32 cellular contexts compared by ENCODE assay signal in genomic region chr13:111547726-111548273, GRCh38.
"Had no signal": no experiment of that assay in that cellular context is flagged by ENCODE, and none has a peak within 500 bp of the region (broad histone marks: within the 10 kb centered on the region; RNA-seq: fewer than 3 reads in every experiment).

No MANE protein-coding gene starts in this region.

- H3K27me3 ChIP-seq: ascending aorta, Peyer's patch had no signal

- H3K36me3 ChIP-seq: ascending aorta, cardiac muscle cell, Peyer's patch, SJSA1 had no signal

- H3K9ac ChIP-seq: KMS-11, SK-N-SH had no signal

- H3K9me3 Mint-ChIP-seq: activated naive CD4-positive, alpha-beta T cell treated with anti-CD3 and anti-CD28 coated beads, Interleukin-2, amount 50 U/mL, for 24 hours had no signal

- H3K36me3 Mint-ChIP-seq: activated naive CD4-positive, alpha-beta T cell treated with anti-CD3 and anti-CD28 coated beads, Interleukin-2, amount 50 U/mL, for 24 hours; activated naive CD8-positive, alpha-beta T cell treated with anti-CD3 and anti-CD28 coated beads, Interleukin-2, amount 10 ng/mL, durations not matched to agents 7 days and 5 days had no signal

- H3K27ac ChIP-seq: ascending aorta, cardiac muscle cell, KMS-11, Peyer's patch, SJSA1 had no signal

- H3K27me3 Mint-ChIP-seq: activated CD4-positive, alpha-beta T cell treated with anti-CD3 and anti-CD28 coated beads, Interleukin-2, amount 10 ng/mL, durations not matched to agents 24 days and 14 days; activated naive CD8-positive, alpha-beta T cell treated with anti-CD3 and anti-CD28 coated beads, Interleukin-2, amount 10 ng/mL, durations not matched to agents 7 days and 5 days; activated T-cell treated with anti-CD3 and anti-CD28 coated beads, Interleukin-2, amount 50 U/mL, for 24 hours had no signal

- H3K4me1 Mint-ChIP-seq: activated CD4-positive, alpha-beta T cell treated with anti-CD3 and anti-CD28 coated beads, Interleukin-2, amount 10 ng/mL, durations not matched to agents 24 days and 14 days; activated naive CD4-positive, alpha-beta T cell treated with anti-CD3 and anti-CD28 coated beads, Interleukin-2, amount 50 U/mL, for 24 hours; activated naive CD8-positive, alpha-beta T cell treated with anti-CD3 and anti-CD28 coated beads, Interleukin-2, amount 10 ng/mL, durations not matched to agents 7 days and 5 days had no signal

- H3K4me1 ChIP-seq: ascending aorta, Peyer's patch, SJSA1 had no signal

- H3K4me3 Mint-ChIP-seq: activated CD4-positive, alpha-beta T cell treated with anti-CD3 and anti-CD28 coated beads, Interleukin-2, amount 10 ng/mL, durations not matched to agents 24 days and 14 days; activated CD8-positive, alpha-beta T cell treated with anti-CD3 and anti-CD28 coated beads, Interleukin-2, amount 10 ng/mL, durations not matched to agents 7 days and 5 days; activated naive CD4-positive, alpha-beta T cell treated with anti-CD3 and anti-CD28 coated beads, Interleukin-2, amount 50 U/mL, for 24 hours; activated naive CD8-positive, alpha-beta T cell treated with anti-CD3 and anti-CD28 coated beads, Interleukin-2, amount 10 ng/mL, durations not matched to agents 7 days and 5 days; activated T-cell treated with anti-CD3 and anti-CD28 coated beads, Interleukin-2, amount 50 U/mL, for 24 hours; T-helper 1 cell treated with Interleukin-12 subunit alpha and Interleukin-12 subunit beta and Interleukin-4 antibody, amounts not matched to agents 30 μg/mL and 1 μg/mL, for 36 hours; T-helper 2 cell treated with Interferon-gamma antibody and Interleukin-4, amounts not matched to agents 5 μg/mL and 100 μg/mL, for 36 hours had no signal

- H3K9me3 ChIP-seq: ascending aorta, Peyer's patch, SK-N-SH had no signal

- H3K4me2 ChIP-seq: KMS-11, SK-N-SH had no signal

- DNase-seq: activated CD4-positive, alpha-beta T cell treated with anti-CD3 and anti-CD28 coated beads, Interleukin-2, amount 10 ng/mL, durations not matched to agents 24 days and 14 days; activated CD4-positive, alpha-beta T cell treated with anti-CD3 and anti-CD28 coated beads, Interleukin-2, amount 50 U/mL, for 4 hours; activated CD8-positive, alpha-beta T cell treated with anti-CD3 and anti-CD28 coated beads, Interleukin-2, amount 10 ng/mL, durations not matched to agents 7 days and 5 days; activated gamma-delta T cell; activated naive CD4-positive, alpha-beta T cell treated with Interleukin-2 at 50 U/mL for 16 hours; activated naive CD8-positive, alpha-beta T cell treated with anti-CD3 and anti-CD28 coated beads, Interleukin-2, amount 10 ng/mL, durations not matched to agents 7 days and 5 days; activated T-cell treated with anti-CD3 and anti-CD28 coated beads, Interleukin-2, amount 50 U/mL, for 24 hours; amygdala; MM.1S; NCI-H1092 treated with DMSO at 0.1 percent for 48 hours; NCI-H1417; NCI-H187 treated with DMSO at 0.1 percent for 48 hours; NCI-H2081; NCI-H2171 treated with DMSO at 0.1 percent for 48 hours; NCI-H2227 treated with DMSO at 0.1 percent for 48 hours; NCI-H446; NCI-H510A treated with DMSO at 0.1 percent for 48 hours; NCI-H748 treated with DMSO at 0.1 percent for 48 hours; NK-92 treated with Interleukin-12 subunit alpha and Interleukin-12 subunit beta, amount 100 ng/mL, for 24 hours; PC-3; Peyer's patch; RPMI8226; SHP77 treated with DMSO at 0.1 percent for 48 hours; SK-N-SH had no signal

- H3K4me3 ChIP-seq: ascending aorta, cardiac muscle cell, Peyer's patch, SJSA1 had no signal

- H3K27ac Mint-ChIP-seq: activated CD4-positive, alpha-beta T cell treated with anti-CD3 and anti-CD28 coated beads, Interleukin-2, amount 10 ng/mL, durations not matched to agents 24 days and 14 days; activated CD8-positive, alpha-beta T cell treated with anti-CD3 and anti-CD28 coated beads, Interleukin-2, amount 10 ng/mL, durations not matched to agents 7 days and 5 days; activated naive CD4-positive, alpha-beta T cell treated with anti-CD3 and anti-CD28 coated beads, Interleukin-2, amount 50 U/mL, for 24 hours; activated naive CD8-positive, alpha-beta T cell treated with anti-CD3 and anti-CD28 coated beads, Interleukin-2, amount 10 ng/mL, durations not matched to agents 7 days and 5 days; activated T-cell treated with anti-CD3 and anti-CD28 coated beads, Interleukin-2, amount 50 U/mL, for 24 hours; activated T-helper 2 cell treated with anti-CD3 and anti-CD28 coated beads, Interferon-gamma antibody, Interleukin-2, Interleukin-4, amounts not matched to agents 10 μg/mL and 5 μg/mL and 100 μg/mL, durations not matched to agents 14 hours and 24 hours and 36 hours; T-helper 1 cell treated with Interleukin-12 subunit alpha and Interleukin-12 subunit beta and Interleukin-4 antibody, amounts not matched to agents 30 μg/mL and 1 μg/mL, for 36 hours; T-helper 2 cell treated with Interferon-gamma antibody and Interleukin-4, amounts not matched to agents 5 μg/mL and 100 μg/mL, for 36 hours had no signal
